In the genomic region with DNA sequence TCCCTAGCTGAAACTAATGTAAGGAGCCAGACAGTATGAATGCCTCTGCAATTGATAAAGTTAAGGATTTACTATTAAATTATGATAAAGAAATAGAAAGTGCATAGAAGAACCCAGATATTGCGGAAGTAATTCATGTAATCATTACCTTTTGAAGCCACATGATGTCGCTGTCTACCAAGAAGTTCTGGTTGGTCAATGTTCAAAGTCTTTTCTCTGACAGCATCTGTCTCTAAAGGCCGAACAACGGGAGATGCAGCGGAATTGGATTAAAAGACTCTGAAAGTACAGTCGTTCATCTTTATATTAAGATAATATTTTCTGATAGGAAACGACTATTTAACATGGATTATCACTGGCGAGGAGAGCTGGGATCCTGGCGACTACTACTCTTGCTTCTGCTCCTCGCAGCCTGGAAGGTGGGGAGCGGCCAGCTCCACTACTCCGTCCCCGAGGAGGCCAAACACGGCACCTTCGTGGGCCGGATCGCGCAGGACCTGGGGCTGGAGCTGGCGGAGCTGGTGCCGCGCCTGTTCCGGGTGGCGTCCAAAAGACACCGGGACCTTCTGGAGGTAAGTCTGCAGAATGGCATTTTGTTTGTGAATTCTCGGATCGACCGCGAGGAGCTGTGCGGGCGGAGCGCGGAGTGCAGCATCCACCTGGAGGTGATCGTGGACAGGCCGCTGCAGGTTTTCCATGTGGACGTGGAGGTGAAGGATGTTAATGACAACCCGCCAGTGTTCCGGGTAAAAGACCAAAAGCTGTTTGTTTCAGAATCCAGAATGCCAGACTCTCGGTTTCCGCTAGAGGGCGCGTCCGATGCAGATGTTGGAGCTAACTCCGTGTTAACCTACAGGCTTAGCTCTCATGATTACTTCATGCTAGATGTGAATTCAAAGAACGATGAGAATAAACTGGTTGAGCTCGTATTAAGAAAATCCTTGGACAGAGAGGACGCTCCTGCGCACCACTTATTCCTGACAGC, we compare ENCODE assay signal across 1 cellular context.
TF ChIP-seq lines count a peak whose summit lies in the region.

A gene with protein sequence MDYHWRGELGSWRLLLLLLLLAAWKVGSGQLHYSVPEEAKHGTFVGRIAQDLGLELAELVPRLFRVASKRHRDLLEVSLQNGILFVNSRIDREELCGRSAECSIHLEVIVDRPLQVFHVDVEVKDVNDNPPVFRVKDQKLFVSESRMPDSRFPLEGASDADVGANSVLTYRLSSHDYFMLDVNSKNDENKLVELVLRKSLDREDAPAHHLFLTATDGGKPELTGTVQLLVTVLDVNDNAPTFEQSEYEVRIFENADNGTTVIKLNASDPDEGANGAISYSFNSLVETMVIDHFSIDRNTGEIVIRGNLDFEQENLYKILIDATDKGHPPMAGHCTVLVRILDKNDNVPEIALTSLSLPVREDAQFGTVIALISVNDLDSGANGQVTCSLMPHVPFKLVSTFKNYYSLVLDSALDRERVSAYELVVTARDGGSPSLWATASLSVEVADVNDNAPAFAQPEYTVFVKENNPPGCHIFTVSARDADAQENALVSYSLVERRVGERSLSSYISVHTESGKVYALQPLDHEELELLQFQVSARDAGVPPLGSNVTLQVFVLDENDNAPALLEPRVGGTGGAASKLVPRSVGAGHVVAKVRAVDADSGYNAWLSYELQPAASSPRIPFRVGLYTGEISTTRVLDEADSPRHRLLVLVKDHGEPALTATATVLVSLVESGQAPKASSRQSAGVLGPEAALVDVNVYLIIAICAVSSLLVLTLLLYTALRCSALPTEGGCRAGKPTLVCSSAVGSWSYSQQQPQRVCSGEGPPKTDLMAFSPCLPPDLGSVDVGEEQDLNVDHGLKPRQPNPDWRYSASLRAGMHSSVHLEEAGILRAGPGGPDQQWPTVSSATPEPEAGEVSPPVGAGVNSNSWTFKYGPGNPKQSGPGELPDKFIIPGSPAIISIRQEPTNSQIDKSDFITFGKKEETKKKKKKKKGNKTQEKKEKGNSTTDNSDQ (plus strand): TSS at position 210 of the 985 bp plus-strand sequence. CDS start 135 bp downstream, at position 345.

TF ChIP-seq in H1, 55 proteins besides CTCF, POLR2A, EP300 and RAD21:
- TF ChIP-seq RBBP5 (IDR thresholded peaks at IDR 0.05; ENCODE audit: borderline replicate concordance, low read depth, low read length) (no peak), SP1 (IDR thresholded peaks at IDR 0.05; ENCODE audit: low read depth, low read length) (no peak), CBX5 (IDR thresholded peaks at IDR 0.05; ENCODE audit: low read depth, low read length) (no peak)
